ENCODE assay signal across 21 cellular contexts in genomic region chr12:75361408-75361807, GRCh38. TPM values are rescaled to one million over a fixed set of nuclear protein-coding genes. Genes with fewer than 3 reads are reported as not detected.
"Had no signal": no experiment of that assay in that cellular context is flagged by ENCODE, and none has a peak within 500 bp of the region (broad histone marks: within the 10 kb centered on the region; RNA-seq: fewer than 3 reads in every experiment).

No MANE protein-coding gene starts in this region.

- FAIRE-seq: endothelial cell of umbilical vein had no signal

- H3K27me3 Mint-ChIP-seq: naive B cell had no signal

- H3K27me3 ChIP-seq: adrenal gland, colonic mucosa, right lobe of liver, spleen, suprapubic skin, upper lobe of left lung had no signal

- ATAC-seq: left cardiac atrium, lower lobe of right lung, right lobe of liver had no signal

- H3K9me3 ChIP-seq: adrenal gland, colonic mucosa, lower lobe of right lung, prostate gland, right lobe of liver, suprapubic skin, upper lobe of left lung had no signal

- DNase-seq: activated CD4-positive, alpha-beta T cell treated with anti-CD3 and anti-CD28 coated beads, Interleukin-2, amount 50 U/mL, for 48 hours; activated CD4-positive, CD25-positive, alpha-beta regulatory T cell treated with anti-CD3 and anti-CD28 coated beads, Interleukin-2, amount 50 U/mL, for 72 hours; activated CD8-positive, alpha-beta memory T cell treated with anti-CD3 and anti-CD28 coated beads, Interleukin-2, amount 50 U/mL, for 4 hours; activated naive CD4-positive, alpha-beta T cell treated with anti-CD3 and anti-CD28 coated beads for 36 hours; adrenal gland; caudate nucleus; colonic mucosa; foreskin melanocyte; head of caudate nucleus; left cardiac atrium; lower lobe of right lung; naive B cell; occipital lobe; right lobe of liver; spleen; stimulated activated CD4-positive, alpha-beta T cell treated with anti-CD3 and anti-CD28 coated beads, Interleukin-1b, Interleukin-23, amount 100 ng/mL, for 48 hours; stimulated activated naive CD4-positive, alpha-beta T cell; upper lobe of left lung had no signal

- H3K4me3 Mint-ChIP-seq: activated naive CD4-positive, alpha-beta T cell treated with anti-CD3 and anti-CD28 coated beads for 36 hours had no signal

- H3K4me3 ChIP-seq: adrenal gland, colonic mucosa, lower lobe of right lung, prostate gland, right lobe of liver, spleen, suprapubic skin, upper lobe of left lung had no signal

- H3K9me3 Mint-ChIP-seq: activated naive CD4-positive, alpha-beta T cell treated with anti-CD3 and anti-CD28 coated beads for 36 hours had no signal

- H3K4me1 ChIP-seq: adrenal gland, colonic mucosa, lower lobe of right lung, prostate gland, right lobe of liver, spleen, suprapubic skin, upper lobe of left lung had no signal

- H3K36me3 ChIP-seq: adrenal gland, colonic mucosa, lower lobe of right lung, prostate gland, right lobe of liver, spleen, suprapubic skin, upper lobe of left lung had no signal

- H3K27ac ChIP-seq: adrenal gland, colonic mucosa, lower lobe of right lung, prostate gland, right lobe of liver, spleen, suprapubic skin, upper lobe of left lung had no signal

RNA-seq across cellular contexts. Expression of gene GLIPR1L1, which starts 26.9 kb away (rescaled TPM):
- total RNA-seq: activated naive CD4-positive, alpha-beta T cell treated with anti-CD3 and anti-CD28 coated beads for 36 hours; adrenal gland; colonic mucosa; endothelial cell of umbilical vein; left cardiac atrium; lower lobe of right lung; occipital lobe; right lobe of liver; spleen; suprapubic skin; upper lobe of left lung had no signal

RNA-seq across cellular contexts. Expression of gene GLIPR1L2, which starts 29.5 kb away (rescaled TPM):
- total RNA-seq: endothelial cell of umbilical vein had no signal
